In the genomic region with DNA sequence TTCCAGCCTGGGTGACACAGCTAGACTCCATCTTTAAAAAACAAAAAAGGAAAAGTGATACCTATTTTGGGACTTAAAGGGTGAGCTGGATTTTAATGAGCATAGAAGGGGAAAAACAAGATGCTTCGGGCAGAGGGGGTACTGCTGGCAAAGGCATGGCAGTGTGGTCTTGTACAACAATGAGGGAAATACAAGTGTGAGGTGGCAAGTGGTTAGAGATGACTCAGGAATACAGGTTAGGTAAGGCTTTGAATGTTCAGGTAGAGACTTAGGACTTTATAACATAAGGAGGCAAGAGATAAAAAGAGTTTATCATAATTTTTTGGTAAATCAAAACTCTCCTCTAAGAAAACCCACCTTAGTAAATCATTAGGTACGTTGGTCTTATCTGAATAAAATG, we compare ENCODE assay signal across 15 cellular contexts.
A peak's percentile ranks its signal among the peaks of the same experiment; 100 is the strongest.
DNase-seq lines count a peak whose midpoint lies in the region; ATAC-seq, FAIRE-seq and TF ChIP-seq lines count a peak whose summit lies in the region.
"Had no signal": no experiment of that assay in that cellular context is flagged by ENCODE, and none has a peak within 500 bp of the region (broad histone marks: within the 10 kb centered on the region; RNA-seq: fewer than 3 reads in every experiment).

No MANE protein-coding gene starts in this region.

- ATAC-seq in gastroesophageal sphincter (no peak), GM21528 (IDR thresholded peaks at IDR 0.05; ENCODE audit: low FRiP score, unreplicated experiment) (no peak)
- ATAC-seq: A549; CD8-positive, alpha-beta T cell had no signal

- DNase-seq in bronchial epithelial cell (ENCODE audit: low read depth), result peak; percentile 34
- DNase-seq in kidney tubule cell (ENCODE audit: low spot score), result peak; percentile 10
- DNase-seq in osteocyte (ENCODE audit: extremely low spot score, unreplicated experiment), result no peak
- no peak for DNase-seq in Peyer's patch
- DNase-seq: CD8-positive, alpha-beta T cell; COR-L47; GF-D8; H7 had no signal

- TF ChIP-seq CTCF in bronchial epithelial cell (IDR thresholded peaks at IDR 0.05; ENCODE audit: insufficient read depth, low read length, severe bottlenecking) (no peak), osteocyte (IDR thresholded peaks at IDR 0.05) (no peak), gastroesophageal sphincter (IDR thresholded peaks at IDR 0.05) (no peak), Peyer's patch (IDR thresholded peaks at IDR 0.05) (no peak)

- H3K27ac Mint-ChIP-seq in osteocyte (ENCODE audit: unreplicated experiment), result peak overlapping the region; percentile 59
- H3K27ac Mint-ChIP-seq: CD8-positive, alpha-beta T cell had no signal

- H3K27ac ChIP-seq in gastroesophageal sphincter, result no peak overlapping the region
- no peak overlapping the region for H3K27ac ChIP-seq in Peyer's patch
- H3K27ac ChIP-seq: A549 had no signal

- H3K9me3 ChIP-seq in gastroesophageal sphincter (no peaks in the 10 kb centered on the region), Peyer's patch (no peaks in the 10 kb centered on the region)
- H3K9me3 ChIP-seq: A549 had no signal

- WGBS in gastroesophageal sphincter (ENCODE audit: low coverage in 1 of 2), 2 donors, result 79 to 87% methylated on average over 2 of the region's 2 CpGs

- H3K36me3 ChIP-seq in bronchial epithelial cell (ENCODE audit: control insufficient read depth, insufficient read depth, low read length), result no peaks in the 10 kb centered on the region
- H3K36me3 ChIP-seq in gastroesophageal sphincter, result no peaks in the 10 kb centered on the region
- H3K36me3 ChIP-seq in Peyer's patch, result no peaks in the 10 kb centered on the region

- TF ChIP-seq RAD21 in Ishikawa (IDR thresholded peaks at IDR 0.05; ENCODE audit: low read depth), result no peak

- H3K4me1 Mint-ChIP-seq in osteocyte (ENCODE audit: unreplicated experiment), result peaks cover 44% of the 10 kb centered on the region
- H3K4me1 Mint-ChIP-seq: IgD-negative memory B cell had no signal

- no peak overlapping the region for H3K4me3 ChIP-seq in bronchial epithelial cell (ENCODE audit: low read depth, low read length)
- no peak overlapping the region for H3K4me3 ChIP-seq in gastroesophageal sphincter
- H3K4me3 ChIP-seq in Peyer's patch, result no peak overlapping the region
- H3K4me3 ChIP-seq: A549 had no signal

- no peak for TF ChIP-seq EP300 in Ishikawa (IDR thresholded peaks at IDR 0.05; ENCODE audit: borderline replicate concordance)
- no peak for TF ChIP-seq EP300 in gastroesophageal sphincter (IDR thresholded peaks at IDR 0.05)

- no peak for TF ChIP-seq POLR2A in gastroesophageal sphincter (IDR thresholded peaks at IDR 0.05)
- TF ChIP-seq POLR2A in Peyer's patch (IDR thresholded peaks at IDR 0.05), result no peak

- H3K4me1 ChIP-seq in gastroesophageal sphincter, result peaks cover 0 to 45% (median 0%) of the 10 kb centered on the region in 3 donors
- H3K4me1 ChIP-seq in Peyer's patch, result no peaks in the 10 kb centered on the region

- peaks cover 72% of the 10 kb centered on the region for H3K36me3 Mint-ChIP-seq in osteocyte (ENCODE audit: unreplicated experiment)
- H3K36me3 Mint-ChIP-seq: CD8-positive, alpha-beta T cell; IgD-negative memory B cell had no signal

- H3K4me3 Mint-ChIP-seq in osteocyte (ENCODE audit: unreplicated experiment), result no peak overlapping the region
- H3K4me3 Mint-ChIP-seq: CD14-positive monocyte; CD8-positive, alpha-beta T cell; IgD-negative memory B cell had no signal

- FAIRE-seq in bronchial epithelial cell (lab: Jason Lieb, UNC), result no peak
- FAIRE-seq: A549, GM19239 had no signal

- no peaks in the 10 kb centered on the region for H3K27me3 Mint-ChIP-seq in osteocyte (ENCODE audit: unreplicated experiment)
- H3K27me3 Mint-ChIP-seq: IgD-negative memory B cell had no signal

- H3K27me3 ChIP-seq in bronchial epithelial cell (ENCODE audit: control insufficient read depth, insufficient read depth, low read length) (no peaks in the 10 kb centered on the region), gastroesophageal sphincter (no peaks in the 10 kb centered on the region), Peyer's patch (no peaks in the 10 kb centered on the region)

- no peaks in the 10 kb centered on the region for H3K9me3 Mint-ChIP-seq in osteocyte (ENCODE audit: unreplicated experiment)
- H3K9me3 Mint-ChIP-seq: CD8-positive, alpha-beta T cell had no signal

TF ChIP-seq in Ishikawa, 13 proteins besides CTCF, POLR2A, EP300 and RAD21:
- TF ChIP-seq CEBPB (IDR thresholded peaks at IDR 0.05), result no peak
- TF ChIP-seq, protein P1, sequence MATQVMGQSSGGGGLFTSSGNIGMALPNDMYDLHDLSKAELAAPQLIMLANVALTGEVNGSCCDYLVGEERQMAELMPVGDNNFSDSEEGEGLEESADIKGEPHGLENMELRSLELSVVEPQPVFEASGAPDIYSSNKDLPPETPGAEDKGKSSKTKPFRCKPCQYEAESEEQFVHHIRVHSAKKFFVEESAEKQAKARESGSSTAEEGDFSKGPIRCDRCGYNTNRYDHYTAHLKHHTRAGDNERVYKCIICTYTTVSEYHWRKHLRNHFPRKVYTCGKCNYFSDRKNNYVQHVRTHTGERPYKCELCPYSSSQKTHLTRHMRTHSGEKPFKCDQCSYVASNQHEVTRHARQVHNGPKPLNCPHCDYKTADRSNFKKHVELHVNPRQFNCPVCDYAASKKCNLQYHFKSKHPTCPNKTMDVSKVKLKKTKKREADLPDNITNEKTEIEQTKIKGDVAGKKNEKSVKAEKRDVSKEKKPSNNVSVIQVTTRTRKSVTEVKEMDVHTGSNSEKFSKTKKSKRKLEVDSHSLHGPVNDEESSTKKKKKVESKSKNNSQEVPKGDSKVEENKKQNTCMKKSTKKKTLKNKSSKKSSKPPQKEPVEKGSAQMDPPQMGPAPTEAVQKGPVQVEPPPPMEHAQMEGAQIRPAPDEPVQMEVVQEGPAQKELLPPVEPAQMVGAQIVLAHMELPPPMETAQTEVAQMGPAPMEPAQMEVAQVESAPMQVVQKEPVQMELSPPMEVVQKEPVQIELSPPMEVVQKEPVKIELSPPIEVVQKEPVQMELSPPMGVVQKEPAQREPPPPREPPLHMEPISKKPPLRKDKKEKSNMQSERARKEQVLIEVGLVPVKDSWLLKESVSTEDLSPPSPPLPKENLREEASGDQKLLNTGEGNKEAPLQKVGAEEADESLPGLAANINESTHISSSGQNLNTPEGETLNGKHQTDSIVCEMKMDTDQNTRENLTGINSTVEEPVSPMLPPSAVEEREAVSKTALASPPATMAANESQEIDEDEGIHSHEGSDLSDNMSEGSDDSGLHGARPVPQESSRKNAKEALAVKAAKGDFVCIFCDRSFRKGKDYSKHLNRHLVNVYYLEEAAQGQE (IDR thresholded peaks at IDR 0.05; ENCODE audit: low read depth), result no peak
- 0 out of 2 replicates have a peak, but pooled peaks have one; percentile 13 for TF ChIP-seq TEAD4 (IDR thresholded peaks at IDR 0.05)
TF ChIP-seq in Ishikawa: peak in this region for 1.

Comparison
In these comparisons a context has a peak if more than half of its experiments do, and no peak if none do; other contexts are left out.
1. DNase-seq: peak in bronchial epithelial cell (single experiment) and kidney tubule cell (single experiment); none in osteocyte (single experiment) and Peyer's patch (0 of 3).